Comparison of ENCODE assay signal across 32 cellular contexts in the genomic region with DNA sequence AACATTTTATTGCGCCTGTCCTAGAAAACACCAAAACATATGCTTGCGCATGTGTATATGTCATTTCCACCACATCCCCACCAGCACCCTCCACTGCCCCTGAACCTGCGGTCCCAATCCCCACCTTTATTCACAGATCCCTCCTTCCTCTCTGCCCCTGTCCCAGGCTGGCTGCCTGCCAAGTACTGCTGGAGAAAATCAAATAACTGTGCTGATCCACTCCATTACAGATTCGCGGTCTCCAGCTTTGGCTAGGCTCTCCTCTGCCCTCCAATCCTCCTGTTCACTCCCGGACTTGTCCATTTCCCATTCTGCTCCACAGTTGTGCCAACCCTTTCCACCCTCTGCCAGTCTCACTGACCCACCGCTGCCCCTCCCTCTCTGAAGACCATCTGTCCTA. TPM values are rescaled to one million over a fixed set of nuclear protein-coding genes. Genes with fewer than 3 reads are reported as not detected.
DNase-seq lines count a peak whose midpoint lies in the region; ATAC-seq lines count a peak whose summit lies in the region.
"Had no signal": no experiment of that assay in that cellular context is flagged by ENCODE, and none has a peak within 500 bp of the region (broad histone marks: within the 10 kb centered on the region; RNA-seq: fewer than 3 reads in every experiment).

No MANE protein-coding gene starts in this region.

- H3K27me3 Mint-ChIP-seq in stimulated activated naive B cell treated with anti-CD40 and anti-IgM and Interleukin-4, amounts not matched to agents 10 μg/mL and 1 μg/mL and 100 μg/mL, for 72 hours = peaks cover 16 to 20% of the 10 kb centered on the region in 2 donors
- H3K27me3 Mint-ChIP-seq: dendritic cell treated with granulocyte-macrophage colony-stimulating factor and Interleukin-4, amounts not matched to agents 40 ng/mL and 50 ng/mL, for 4 days had no signal

- DNase-seq in NCI-H748 (lab: John Stamatoyannopoulos, UW; ENCODE audit: unreplicated experiment) (peak; percentile 56), NCI-H748 treated with DMSO at 0.1 percent for 48 hours (lab: John Stamatoyannopoulos, UW) (no peak), Daoy (ENCODE audit: low read depth) (peak; percentile 10), NCI-H2227 (lab: John Stamatoyannopoulos, UW; ENCODE audit: unreplicated experiment) (peak; percentile 46), astrocyte of the hippocampus (ENCODE audit: low read depth, low spot score) (peak; percentile 7), T-helper 1 cell (no peak), C1 segment of cervical spinal cord (lab: John Stamatoyannopoulos, UW) (no peak)
- no peak for DNase-seq in stimulated activated naive B cell treated with anti-CD40 and anti-IgM and Interleukin-4, amounts not matched to agents 10 μg/mL and 1 μg/mL and 100 μg/mL, for 72 hours
- DNase-seq: activated CD4-positive, alpha-beta T cell treated with anti-CD3 and anti-CD28 coated beads, Interleukin-2, amount 50 U/mL, for 1 hour; activated naive CD4-positive, alpha-beta T cell; activated T-cell treated with anti-CD3 and anti-CD28 coated beads, Interleukin-2, amount 50 U/mL, for 4 hours; AML-193; body of pancreas; CD4-positive, alpha-beta memory T cell; GF-D8; glutamatergic neuron; H9; Kasumi-1; mucosa of descending colon; MV-4-11; natural killer cell; NCI-H187 treated with DMSO at 0.1 percent for 48 hours; nucleus accumbens; psoas muscle; SIG-M5; stimulated activated CD4-positive, alpha-beta T cell treated with anti-CD3 and anti-CD28 coated beads, Interleukin-4, amount 100 ng/mL, for 24 hours had no signal

- H3K27ac Mint-ChIP-seq in stimulated activated naive B cell treated with anti-CD40 and anti-IgM and Interleukin-4, amounts not matched to agents 10 μg/mL and 1 μg/mL and 100 μg/mL, for 72 hours = no peak overlapping the region
- H3K27ac Mint-ChIP-seq: CD4-positive, alpha-beta memory T cell; dendritic cell treated with granulocyte-macrophage colony-stimulating factor and Interleukin-4, amounts not matched to agents 40 ng/mL and 50 ng/mL, for 4 days; H9; natural killer cell; WTC11 had no signal

- ATAC-seq in stimulated activated naive B cell treated with anti-CD40 and anti-IgM and Interleukin-4, amounts not matched to agents 10 μg/mL and 1 μg/mL and 100 μg/mL, for 72 hours (replicated peaks) = no peak
- ATAC-seq: activated T-cell treated with anti-CD3 and anti-CD28 coated beads, Interleukin-2, amount 50 U/mL, for 4 hours; body of pancreas; mucosa of descending colon; natural killer cell; psoas muscle had no signal

- no peaks in the 10 kb centered on the region for H3K4me1 Mint-ChIP-seq in stimulated activated naive B cell treated with anti-CD40 and anti-IgM and Interleukin-4, amounts not matched to agents 10 μg/mL and 1 μg/mL and 100 μg/mL, for 72 hours
- H3K4me1 Mint-ChIP-seq: CD4-positive, alpha-beta memory T cell; central memory CD8-positive, alpha-beta T cell; H9; natural killer cell; WTC11 had no signal

- peaks cover 1 to 4% of the 10 kb centered on the region in 2 donors for H3K9me3 Mint-ChIP-seq in stimulated activated naive B cell treated with anti-CD40 and anti-IgM and Interleukin-4, amounts not matched to agents 10 μg/mL and 1 μg/mL and 100 μg/mL, for 72 hours
- H3K9me3 Mint-ChIP-seq: activated T-cell treated with anti-CD3 and anti-CD28 coated beads, Interleukin-2, amount 50 U/mL, for 4 hours; central memory CD8-positive, alpha-beta T cell; dendritic cell treated with granulocyte-macrophage colony-stimulating factor and Interleukin-4, amounts not matched to agents 40 ng/mL and 50 ng/mL, for 4 days; H9; natural killer cell had no signal

- H3K36me3 Mint-ChIP-seq in stimulated activated naive B cell treated with anti-CD40 and anti-IgM and Interleukin-4, amounts not matched to agents 10 μg/mL and 1 μg/mL and 100 μg/mL, for 72 hours = no peaks in the 10 kb centered on the region
- H3K36me3 Mint-ChIP-seq: CD4-positive, alpha-beta memory T cell; natural killer cell; WTC11 had no signal

- H3K4me3 Mint-ChIP-seq in stimulated activated naive B cell treated with anti-CD40 and anti-IgM and Interleukin-4, amounts not matched to agents 10 μg/mL and 1 μg/mL and 100 μg/mL, for 72 hours = no peak overlapping the region
- H3K4me3 Mint-ChIP-seq: activated T-cell treated with anti-CD3 and anti-CD28 coated beads, Interleukin-2, amount 50 U/mL, for 4 hours; CD4-positive, alpha-beta memory T cell; central memory CD8-positive, alpha-beta T cell; dendritic cell treated with granulocyte-macrophage colony-stimulating factor and Interleukin-4, amounts not matched to agents 40 ng/mL and 50 ng/mL, for 4 days; H9; natural killer cell; WTC11 had no signal

RNA-seq across cellular contexts. Expression of a gene that starts 59.3 kb away (rescaled TPM):
- total RNA-seq in Daoy (2014; rRNA removed; shearing (Covaris generic)) = not detected in 2 replicates
- total RNA-seq: A673; activated T-cell treated with anti-CD3 and anti-CD28 coated beads, Interleukin-2, amount 50 U/mL, for 4 hours; adrenal gland; body of pancreas; CD4-positive, alpha-beta memory T cell; fibroblast of villous mesenchyme; mucosa of descending colon; natural killer cell; psoas muscle had no signal

Comparison
In these comparisons a context has a peak if more than half of its experiments do, and no peak if none do; other contexts are left out.
1. DNase-seq: peak in NCI-H748 (single experiment), Daoy (single experiment), NCI-H2227 (single experiment) and astrocyte of the hippocampus (single experiment); none in NCI-H748 treated with DMSO at 0.1 percent for 48 hours (single experiment), T-helper 1 cell (0 of 5), stimulated activated naive B cell treated with anti-CD40 and anti-IgM and Interleukin-4, amounts not matched to agents 10 μg/mL and 1 μg/mL and 100 μg/mL, for 72 hours (single experiment) and C1 segment of cervical spinal cord (0 of 14).